16 cellular contexts compared by ENCODE assay signal in the genomic region with DNA sequence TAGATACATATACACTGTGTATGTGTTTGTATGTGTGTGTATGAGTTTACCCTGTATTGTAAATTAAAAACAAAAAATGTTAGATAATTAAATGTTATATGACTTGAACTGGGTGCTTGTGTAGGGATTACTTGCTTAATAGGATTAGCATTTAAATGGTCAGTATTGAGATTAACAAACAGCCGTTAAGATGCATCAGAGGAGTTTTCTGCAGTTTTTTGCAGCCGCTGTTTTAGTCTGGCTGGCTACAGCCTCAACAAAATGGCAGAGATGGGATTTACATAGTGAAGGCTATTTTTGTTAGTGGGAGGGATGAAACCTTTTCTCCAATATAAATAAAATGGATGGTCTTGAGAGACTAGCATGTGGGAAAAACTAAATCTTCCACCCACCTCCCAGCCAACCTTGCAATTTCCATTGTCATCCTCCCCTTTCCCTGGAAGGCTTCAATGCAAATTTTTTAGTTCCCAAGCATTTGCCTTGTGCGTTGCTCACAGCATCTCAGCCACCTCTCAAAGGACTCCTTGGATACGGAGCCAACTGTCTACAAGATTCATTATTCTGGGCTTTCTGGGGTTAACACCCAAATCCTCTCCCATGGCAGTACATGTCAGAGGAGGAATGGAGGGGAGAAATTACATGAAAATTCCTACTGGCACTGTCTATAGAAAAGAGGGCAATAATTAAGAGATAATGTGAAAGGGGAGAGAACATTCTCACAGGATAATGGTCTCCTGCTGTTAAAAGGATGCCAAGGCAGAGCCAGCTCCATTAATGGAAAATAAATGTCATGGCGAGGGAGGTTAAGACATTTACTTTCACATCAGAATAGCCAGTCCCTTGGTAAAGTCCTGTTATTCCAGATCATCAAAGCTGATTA.
"Had no signal": no experiment of that assay in that cellular context is flagged by ENCODE, and none has a peak within 500 bp of the region (broad histone marks: within the 10 kb centered on the region; RNA-seq: fewer than 3 reads in every experiment).

No MANE protein-coding gene starts in this region.

- ATAC-seq: activated T-cell treated with anti-CD3 and anti-CD28 coated beads, Interleukin-2, amount 50 U/mL, for 4 hours; left lung; natural killer cell treated with Interleukin-12 subunit alpha and Interleukin-12 subunit beta and Interleukin-15 and Interleukin-18, amount 100 ng/mL, for 72 hours; pancreas; stimulated activated naive CD8-positive, alpha-beta T cell treated with anti-CD3 and anti-CD28 coated beads, Interleukin-15, amount 100 ng/mL, for 72 hours had no signal

- DNase-seq: activated CD4-positive, alpha-beta T cell treated with anti-CD3 and anti-CD28 coated beads for 1 hour; activated CD4-positive, alpha-beta T cell treated with anti-CD3 and anti-CD28 coated beads, Interleukin-2, amount 50 U/mL, for 48 hours; activated gamma-delta T cell treated with Interleukin-2 at 50 U/mL for 16 hours; activated T-cell treated with anti-CD3 and anti-CD28 coated beads, Interleukin-2, amount 50 U/mL, for 4 hours; foreskin melanocyte; head of caudate nucleus; islet precursor cell; left lung; pancreas; stimulated activated CD4-positive, alpha-beta T cell treated with anti-CD3 and anti-CD28 coated beads, Interleukin-15, amount 100 ng/mL, for 24 hours; stimulated activated CD4-positive, alpha-beta T cell treated with anti-CD3 and anti-CD28 coated beads, Interleukin-4, amount 100 ng/mL, for 24 hours; stimulated activated naive CD8-positive, alpha-beta T cell treated with anti-CD3 and anti-CD28 coated beads, Interleukin-15, amount 100 ng/mL, for 72 hours; testis had no signal

- H3K27me3 Mint-ChIP-seq: memory B cell; natural killer cell treated with Interleukin-12 subunit alpha and Interleukin-12 subunit beta and Interleukin-15 and Interleukin-18, amount 100 ng/mL, for 72 hours; stimulated activated naive CD8-positive, alpha-beta T cell treated with anti-CD3 and anti-CD28 coated beads, Interleukin-15, amount 100 ng/mL, for 72 hours had no signal

- H3K36me3 Mint-ChIP-seq: memory B cell; natural killer cell treated with Interleukin-12 subunit alpha and Interleukin-12 subunit beta and Interleukin-15 and Interleukin-18, amount 100 ng/mL, for 72 hours had no signal

- H3K27ac Mint-ChIP-seq: memory B cell; natural killer cell treated with Interleukin-12 subunit alpha and Interleukin-12 subunit beta and Interleukin-15 and Interleukin-18, amount 100 ng/mL, for 72 hours; stimulated activated naive CD8-positive, alpha-beta T cell treated with anti-CD3 and anti-CD28 coated beads, Interleukin-15, amount 100 ng/mL, for 72 hours; T-helper 2 cell treated with Interferon-gamma antibody and Interleukin-4, amounts not matched to agents 5 μg/mL and 100 μg/mL, for 36 hours had no signal

- H3K4me1 Mint-ChIP-seq: memory B cell; stimulated activated naive CD8-positive, alpha-beta T cell treated with anti-CD3 and anti-CD28 coated beads, Interleukin-15, amount 100 ng/mL, for 72 hours had no signal

- FAIRE-seq: pancreas had no signal

- H3K4me3 Mint-ChIP-seq: activated T-cell treated with anti-CD3 and anti-CD28 coated beads, Interleukin-2, amount 50 U/mL, for 4 hours; memory B cell; natural killer cell treated with Interleukin-12 subunit alpha and Interleukin-12 subunit beta and Interleukin-15 and Interleukin-18, amount 100 ng/mL, for 72 hours; stimulated activated naive CD8-positive, alpha-beta T cell treated with anti-CD3 and anti-CD28 coated beads, Interleukin-15, amount 100 ng/mL, for 72 hours; T-helper 2 cell treated with Interferon-gamma antibody and Interleukin-4, amounts not matched to agents 5 μg/mL and 100 μg/mL, for 36 hours had no signal
